18 cellular contexts compared by ENCODE assay signal in genomic region chr14:75411194-75411552, GRCh38. TPM values are rescaled to one million over a fixed set of nuclear protein-coding genes. Genes with fewer than 3 reads are reported as not detected.
DNase-seq lines count a peak whose midpoint lies in the region; ATAC-seq and TF ChIP-seq lines count a peak whose summit lies in the region.
"Had no signal": no experiment of that assay in that cellular context is flagged by ENCODE, and none has a peak within 500 bp of the region (broad histone marks: within the 10 kb centered on the region; RNA-seq: fewer than 3 reads in every experiment).

No MANE protein-coding gene starts in this region.

- DNase-seq in NCI-H1092 treated with DMSO at 0.1 percent for 48 hours (lab: John Stamatoyannopoulos, UW): peak; percentile 95
- DNase-seq in NCI-H2227 (lab: John Stamatoyannopoulos, UW; ENCODE audit: unreplicated experiment): peak; percentile 49
- DNase-seq in heart right ventricle: peak in 1 of 2 donors; percentile 42
- no peak for DNase-seq in activated naive CD8-positive, alpha-beta T cell treated with anti-CD3 and anti-CD28 coated beads, Interleukin-2, amount 50 U/mL, for 24 hours
- DNase-seq in osteocyte (ENCODE audit: extremely low spot score, unreplicated experiment): no peak
- DNase-seq: activated CD4-positive, CD25-positive, alpha-beta regulatory T cell treated with anti-CD3 and anti-CD28 coated beads, Interleukin-2, amount 50 U/mL, for 72 hours; amniotic stem cell; foreskin keratinocyte; mesenchymal stem cell; NCI-H446; sigmoid colon; stimulated activated CD4-positive, alpha-beta T cell treated with anti-CD3 and anti-CD28 coated beads, Interleukin-1b, Interleukin-23, amount 100 ng/mL, for 48 hours had no signal

- H3K4me2 ChIP-seq in parathyroid adenoma (ENCODE audit: low read length): no peak overlapping the region
- H3K4me2 ChIP-seq: neural progenitor cell had no signal

- TF ChIP-seq CTCF in heart right ventricle (IDR thresholded peaks at IDR 0.05) (no peak), parathyroid adenoma (IDR thresholded peaks at IDR 0.05) (no peak), osteocyte (IDR thresholded peaks at IDR 0.05) (no peak)

- H3K9me3 ChIP-seq in heart right ventricle (peaks cover 0 to 7% (median 0%) of the 10 kb centered on the region in 11 donors), parathyroid adenoma (ENCODE audit: control insufficient read depth, low read length) (no peaks in the 10 kb centered on the region)
- H3K9me3 ChIP-seq: sigmoid colon, SJSA1 had no signal

- no peak overlapping the region for H3K4me3 Mint-ChIP-seq in activated naive CD8-positive, alpha-beta T cell treated with anti-CD3 and anti-CD28 coated beads, Interleukin-2, amount 50 U/mL, for 24 hours
- no peak overlapping the region for H3K4me3 Mint-ChIP-seq in osteocyte (ENCODE audit: unreplicated experiment)
- H3K4me3 Mint-ChIP-seq: B cell had no signal

- no peaks in the 10 kb centered on the region for H3K4me1 Mint-ChIP-seq in activated naive CD8-positive, alpha-beta T cell treated with anti-CD3 and anti-CD28 coated beads, Interleukin-2, amount 50 U/mL, for 24 hours
- H3K4me1 Mint-ChIP-seq in osteocyte (ENCODE audit: unreplicated experiment): no peaks in the 10 kb centered on the region
- H3K4me1 Mint-ChIP-seq: B cell had no signal

- no peaks in the 10 kb centered on the region for H3K9me3 Mint-ChIP-seq in activated naive CD8-positive, alpha-beta T cell treated with anti-CD3 and anti-CD28 coated beads, Interleukin-2, amount 50 U/mL, for 24 hours
- H3K9me3 Mint-ChIP-seq in osteocyte (ENCODE audit: unreplicated experiment): no peaks in the 10 kb centered on the region
- H3K9me3 Mint-ChIP-seq: neural progenitor cell had no signal

- H3K4me3 ChIP-seq in heart right ventricle (no peak overlapping the region), parathyroid adenoma (ENCODE audit: low read depth, low read length) (no peak overlapping the region)
- H3K4me3 ChIP-seq: neural progenitor cell, sigmoid colon, SJSA1 had no signal

- H3K27ac ChIP-seq in heart right ventricle (peak overlapping the region in 3 of 10 donors; percentile 11 to 44 (median 25)), parathyroid adenoma (no peak overlapping the region)
- H3K27ac ChIP-seq: foreskin keratinocyte, neural progenitor cell, sigmoid colon, SJSA1 had no signal

- no peaks in the 10 kb centered on the region for H3K27me3 Mint-ChIP-seq in activated naive CD8-positive, alpha-beta T cell treated with anti-CD3 and anti-CD28 coated beads, Interleukin-2, amount 50 U/mL, for 24 hours
- H3K27me3 Mint-ChIP-seq in osteocyte (ENCODE audit: unreplicated experiment): peaks cover 12% of the 10 kb centered on the region
- H3K27me3 Mint-ChIP-seq: B cell had no signal

- no peaks in the 10 kb centered on the region for H3K36me3 ChIP-seq in heart right ventricle
- no peaks in the 10 kb centered on the region for H3K36me3 ChIP-seq in parathyroid adenoma (ENCODE audit: control insufficient read depth, insufficient read depth, low read length)
- H3K36me3 ChIP-seq: neural progenitor cell, sigmoid colon, SJSA1 had no signal

- H3K9ac ChIP-seq in parathyroid adenoma: no peak overlapping the region
- H3K9ac ChIP-seq: neural progenitor cell had no signal

- peak; percentile 66 to 91 (median 81) for ATAC-seq in heart right ventricle
- ATAC-seq in activated naive CD8-positive, alpha-beta T cell treated with anti-CD3 and anti-CD28 coated beads, Interleukin-2, amount 50 U/mL, for 24 hours: no peak
- ATAC-seq in GM21786 (IDR thresholded peaks at IDR 0.05; ENCODE audit: unreplicated experiment): no peak
- ATAC-seq: foreskin keratinocyte, HCT116 had no signal

- no peaks in the 10 kb centered on the region for H3K79me2 ChIP-seq in parathyroid adenoma

- H2AFZ ChIP-seq in parathyroid adenoma: peak overlapping the region; percentile 84
- H2AFZ ChIP-seq: neural progenitor cell had no signal

- no peaks in the 10 kb centered on the region for H3K36me3 Mint-ChIP-seq in activated naive CD8-positive, alpha-beta T cell treated with anti-CD3 and anti-CD28 coated beads, Interleukin-2, amount 50 U/mL, for 24 hours (ENCODE audit: low read depth)
- no peaks in the 10 kb centered on the region for H3K36me3 Mint-ChIP-seq in osteocyte (ENCODE audit: unreplicated experiment)
- H3K36me3 Mint-ChIP-seq: neural progenitor cell had no signal

- H3K27me3 ChIP-seq in heart right ventricle (no peaks in the 10 kb centered on the region), parathyroid adenoma (ENCODE audit: control insufficient read depth, insufficient read depth, low read length) (no peaks in the 10 kb centered on the region)
- H3K27me3 ChIP-seq: neural progenitor cell, sigmoid colon, SJSA1 had no signal

- 34 to 52% methylated on average over 7 of the region's 7 CpGs for WGBS in heart right ventricle, 2 donors

- H3K4me1 ChIP-seq in heart right ventricle (peaks cover 0 to 23% (median 7%) of the 10 kb centered on the region in 9 donors), parathyroid adenoma (peaks cover 7% of the 10 kb centered on the region)
- H3K4me1 ChIP-seq: foreskin keratinocyte, neural progenitor cell, sigmoid colon, SJSA1 had no signal

- intact Hi-C loops in heart right ventricle (cut with DNase I): no loop called here

- no peak overlapping the region for H3K27ac Mint-ChIP-seq in activated naive CD8-positive, alpha-beta T cell treated with anti-CD3 and anti-CD28 coated beads, Interleukin-2, amount 50 U/mL, for 24 hours
- no peak overlapping the region for H3K27ac Mint-ChIP-seq in osteocyte (ENCODE audit: unreplicated experiment)
- H3K27ac Mint-ChIP-seq: B cell had no signal

RNA-seq across cellular contexts. Expression of gene JDP2, which starts 16.6 kb away (rescaled TPM):
- 10 to 100 TPM; 12.3 to 28.0 (median 17.3) TPM for total RNA-seq in heart right ventricle
- 10 to 100 TPM; 15.6 to 44.0 TPM for polyA plus RNA-seq in heart right ventricle
- 53.3 and 57.1 TPM in 2 replicates for total RNA-seq in osteocyte

Comparison
In these comparisons a context has a peak if more than half of its experiments do, and no peak if none do; other contexts are left out.
1. DNase-seq: peak in NCI-H1092 treated with DMSO at 0.1 percent for 48 hours (single experiment) and NCI-H2227 (single experiment); none in activated naive CD8-positive, alpha-beta T cell treated with anti-CD3 and anti-CD28 coated beads, Interleukin-2, amount 50 U/mL, for 24 hours (single experiment) and osteocyte (single experiment).
2. ATAC-seq: peak in heart right ventricle (8 of 8); none in activated naive CD8-positive, alpha-beta T cell treated with anti-CD3 and anti-CD28 coated beads, Interleukin-2, amount 50 U/mL, for 24 hours (single experiment) and GM21786 (single experiment).